Comparison of ENCODE assay signal across 1 cellular context in genomic region chr2:27133905-27134780, GRCh38.
A peak's percentile ranks its signal among the peaks of the same experiment; 100 is the strongest.
TF ChIP-seq lines count a peak whose summit lies in the region.

TSS of gene PREB (minus strand) at chr2:27134636. CDS start at chr2:27134421, 215 bp downstream.

TF ChIP-seq in K562, 482 proteins besides CTCF, POLR2A, EP300 and RAD21 (continued from another document and continues in another):
- TF ChIP-seq MGA (IDR thresholded peaks at IDR 0.05), result no peak
- no peak for TF ChIP-seq CEBPZ (IDR thresholded peaks at IDR 0.05; ENCODE audit: borderline replicate concordance, low read depth, low read length)
- no peak for TF ChIP-seq GTF2E2 (tag; IDR thresholded peaks at IDR 0.05)
- TF ChIP-seq ZBTB9 (CRISPR knock-in tag; IDR thresholded peaks at IDR 0.05), result peak; percentile 54; the same call in 1 of the 2 replicates
- TF ChIP-seq ZNF609 (CRISPR knock-in tag; IDR thresholded peaks at IDR 0.05; ENCODE audit: borderline replicate concordance), result no peak
- 0 out of 2 replicates have a peak, but pooled peaks have one; percentile 42 for TF ChIP-seq ZNF143 (CRISPR knock-in tag; IDR thresholded peaks at IDR 0.05)
- TF ChIP-seq E2F3 (CRISPR knock-in tag; IDR thresholded peaks at IDR 0.05), result no peak
- TF ChIP-seq HINFP (tag; conservative IDR thresholded peaks at IDR 0.05; ENCODE audit: low read depth), result no peak
- no peak for TF ChIP-seq FOXJ3 (CRISPR knock-in tag; IDR thresholded peaks at IDR 0.05)
- peak in 1 of 2 experiments; percentile 48; a peak in 1 of 4 replicates for TF ChIP-seq HDAC1 (IDR thresholded peaks at IDR 0.05)
- peak; percentile 84; the same call in 1 of the 2 replicates for TF ChIP-seq RB1 (IDR thresholded peaks at IDR 0.05; ENCODE audit: low read depth)
- no peak for TF ChIP-seq ILF3 (IDR thresholded peaks at IDR 0.05; ENCODE audit: borderline replicate concordance)
- TF ChIP-seq NR4A1 (CRISPR knock-in tag; IDR thresholded peaks at IDR 0.05), result no peak
- no peak for TF ChIP-seq NR4A1 (tag; IDR thresholded peaks at IDR 0.05)
- TF ChIP-seq TCF3 (CRISPR knock-in tag; IDR thresholded peaks at IDR 0.05), result no peak
- no peak for TF ChIP-seq ZNF212 (CRISPR knock-in tag; IDR thresholded peaks at IDR 0.05)
- TF ChIP-seq GTF2A2 (tag; IDR thresholded peaks at IDR 0.05), result no peak
- TF ChIP-seq POLR2G (IDR thresholded peaks at IDR 0.05; ENCODE audit: low read depth, low read length), result peak; percentile 90
- 0 out of 2 replicates have a peak, but pooled peaks have one; percentile 10 for TF ChIP-seq JUNB (CRISPR knock-in tag; conservative IDR thresholded peaks at IDR 0.05)
- TF ChIP-seq CCNT2 (IDR thresholded peaks at IDR 0.05; ENCODE audit: borderline replicate concordance, extremely low read depth, insufficient read length, low read depth, low read length), result peak; percentile 52
- TF ChIP-seq ZNF324 (CRISPR knock-in tag; IDR thresholded peaks at IDR 0.05), result no peak
- peak; percentile 21; the same call in 1 of the 2 replicates for TF ChIP-seq TARDBP (IDR thresholded peaks at IDR 0.05)
- peak; percentile 45; the same call in 1 of the 2 replicates for TF ChIP-seq CTBP1 (IDR thresholded peaks at IDR 0.05; ENCODE audit: borderline replicate concordance)
- TF ChIP-seq TBL1XR1 (IDR thresholded peaks at IDR 0.05; ENCODE audit: low read length in 2 of 2), result 0 out of 4 replicates have a peak, but pooled peaks of 1 of the 2 experiments have one; percentile 45
- peak; percentile 74; the same call in 1 of the 2 replicates for TF ChIP-seq CREB3L1 (IDR thresholded peaks at IDR 0.05; ENCODE audit: borderline replicate concordance, low read depth)
- no peak for TF ChIP-seq HBP1 (CRISPR knock-in tag; IDR thresholded peaks at IDR 0.05)
- TF ChIP-seq SIN3A (IDR thresholded peaks at IDR 0.05; ENCODE audit: borderline replicate concordance in 2 of 2, control insufficient read depth in 1 of 2, low read depth in 2 of 2, low read length in 2 of 2), result peak; percentile 39 to 61; a peak in 2 of 4 replicates
- peak; percentile 100 for TF ChIP-seq NRF1 (conservative IDR thresholded peaks at IDR 0.05 in 1 of 2, IDR thresholded peaks at IDR 0.05 in 1 of 2)
